1 cellular context compared by ENCODE assay signal in genomic region chr16:87608400-87608985, GRCh38.
TF ChIP-seq lines count a peak whose summit lies in the region.

No MANE protein-coding gene starts in this region.

TF ChIP-seq in HepG2, 621 proteins besides CTCF, POLR2A, EP300 and RAD21 (continued from another document and continues in another):
- TF ChIP-seq SP5 (CRISPR knock-in tag; IDR thresholded peaks at IDR 0.05; ENCODE audit: borderline replicate concordance, low read depth) (no peak), TCF7 (IDR thresholded peaks at IDR 0.05; ENCODE audit: low read depth) (no peak), STAT5B (CRISPR knock-in tag; IDR thresholded peaks at IDR 0.05) (peak; percentile 89; the same call in 1 of the 2 replicates), ZFYVE20 (CRISPR knock-in tag; IDR thresholded peaks at IDR 0.05; ENCODE audit: borderline replicate concordance, low read depth) (peak; percentile 90; the same call in 1 of the 2 replicates), MXI1 (IDR thresholded peaks at IDR 0.05; ENCODE audit: borderline replicate concordance, low read depth, low read length) (no peak), ZNF12 (CRISPR knock-in tag; IDR thresholded peaks at IDR 0.05) (peak; percentile 77; the same call in 1 of the 2 replicates), ZNF136 (CRISPR knock-in tag; IDR thresholded peaks at IDR 0.05; ENCODE audit: low read depth) (no peak), STAG1 (CRISPR knock-in tag; IDR thresholded peaks at IDR 0.05) (no peak), MTERF4 (CRISPR knock-in tag; IDR thresholded peaks at IDR 0.05) (peak; percentile 79; the same call in 1 of the 2 replicates), ZNF629 (CRISPR knock-in tag; conservative IDR thresholded peaks at IDR 0.05) (no peak), POLR2AphosphoS2 (IDR thresholded peaks at IDR 0.05; ENCODE audit: low read depth, low read length) (no peak), KMT2A (CRISPR knock-in tag; IDR thresholded peaks at IDR 0.05) (0 out of 2 replicates have a peak, but pooled peaks have one; percentile 39), CCDC6 (CRISPR knock-in tag; IDR thresholded peaks at IDR 0.05) (peak; percentile 50; the same call in 1 of the 2 replicates), PAWR (CRISPR knock-in tag; IDR thresholded peaks at IDR 0.05; ENCODE audit: borderline replicate concordance) (no peak), FOXO1 (CRISPR knock-in tag; IDR thresholded peaks at IDR 0.05) (peak; percentile 69; the same call in 1 of the 2 replicates), THRA (CRISPR knock-in tag; IDR thresholded peaks at IDR 0.05; ENCODE audit: borderline replicate concordance) (peak; percentile 81), ZXDC (CRISPR knock-in tag; IDR thresholded peaks at IDR 0.05) (0 out of 2 replicates have a peak, but pooled peaks have one; percentile 51), AFF4 (CRISPR knock-in tag; IDR thresholded peaks at IDR 0.05) (no peak), MYC (CRISPR knock-in tag; IDR thresholded peaks at IDR 0.05; ENCODE audit: borderline replicate concordance) (no peak; the same call in 1 of the 2 replicates), PREB (CRISPR knock-in tag; IDR thresholded peaks at IDR 0.05) (no peak), ZBTB4 (CRISPR knock-in tag; IDR thresholded peaks at IDR 0.05; ENCODE audit: borderline replicate concordance) (no peak), SRSF4 (IDR thresholded peaks at IDR 0.05; ENCODE audit: low read depth, low read length, poor library complexity, severe bottlenecking) (no peak), ZNF282 (IDR thresholded peaks at IDR 0.05; ENCODE audit: partially characterized antibody) (no peak), ZBTB26 (CRISPR knock-in tag; IDR thresholded peaks at IDR 0.05; ENCODE audit: borderline replicate concordance) (peak; percentile 94), SNRNP70 (IDR thresholded peaks at IDR 0.05; ENCODE audit: low read depth, low read length) (no peak), ZNF746 (CRISPR knock-in tag; IDR thresholded peaks at IDR 0.05) (no peak)
- TF ChIP-seq, protein P1, sequence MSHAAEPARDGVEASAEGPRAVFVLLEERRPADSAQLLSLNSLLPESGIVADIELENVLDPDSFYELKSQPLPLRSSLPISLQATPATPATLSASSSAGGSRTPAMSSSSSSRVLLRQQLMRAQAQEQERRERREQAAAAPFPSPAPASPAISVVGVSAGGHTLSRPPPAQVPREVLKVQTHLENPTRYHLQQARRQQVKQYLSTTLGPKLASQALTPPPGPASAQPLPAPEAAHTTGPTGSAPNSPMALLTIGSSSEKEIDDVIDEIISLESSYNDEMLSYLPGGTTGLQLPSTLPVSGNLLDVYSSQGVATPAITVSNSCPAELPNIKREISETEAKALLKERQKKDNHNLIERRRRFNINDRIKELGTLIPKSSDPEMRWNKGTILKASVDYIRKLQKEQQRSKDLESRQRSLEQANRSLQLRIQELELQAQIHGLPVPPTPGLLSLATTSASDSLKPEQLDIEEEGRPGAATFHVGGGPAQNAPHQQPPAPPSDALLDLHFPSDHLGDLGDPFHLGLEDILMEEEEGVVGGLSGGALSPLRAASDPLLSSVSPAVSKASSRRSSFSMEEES (CRISPR knock-in tag; IDR thresholded peaks at IDR 0.05) = peak; percentile 86
- TF ChIP-seq, protein P2, sequence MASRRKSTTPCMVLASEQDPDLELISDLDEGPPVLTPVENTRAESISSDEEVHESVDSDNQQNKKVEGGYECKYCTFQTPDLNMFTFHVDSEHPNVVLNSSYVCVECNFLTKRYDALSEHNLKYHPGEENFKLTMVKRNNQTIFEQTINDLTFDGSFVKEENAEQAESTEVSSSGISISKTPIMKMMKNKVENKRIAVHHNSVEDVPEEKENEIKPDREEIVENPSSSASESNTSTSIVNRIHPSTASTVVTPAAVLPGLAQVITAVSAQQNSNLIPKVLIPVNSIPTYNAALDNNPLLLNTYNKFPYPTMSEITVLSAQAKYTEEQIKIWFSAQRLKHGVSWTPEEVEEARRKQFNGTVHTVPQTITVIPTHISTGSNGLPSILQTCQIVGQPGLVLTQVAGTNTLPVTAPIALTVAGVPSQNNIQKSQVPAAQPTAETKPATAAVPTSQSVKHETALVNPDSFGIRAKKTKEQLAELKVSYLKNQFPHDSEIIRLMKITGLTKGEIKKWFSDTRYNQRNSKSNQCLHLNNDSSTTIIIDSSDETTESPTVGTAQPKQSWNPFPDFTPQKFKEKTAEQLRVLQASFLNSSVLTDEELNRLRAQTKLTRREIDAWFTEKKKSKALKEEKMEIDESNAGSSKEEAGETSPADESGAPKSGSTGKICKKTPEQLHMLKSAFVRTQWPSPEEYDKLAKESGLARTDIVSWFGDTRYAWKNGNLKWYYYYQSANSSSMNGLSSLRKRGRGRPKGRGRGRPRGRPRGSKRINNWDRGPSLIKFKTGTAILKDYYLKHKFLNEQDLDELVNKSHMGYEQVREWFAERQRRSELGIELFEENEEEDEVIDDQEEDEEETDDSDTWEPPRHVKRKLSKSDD (CRISPR knock-in tag; IDR thresholded peaks at IDR 0.05; ENCODE audit: low read depth) = 0 out of 2 replicates have a peak, but pooled peaks have one; percentile 58
